In the genomic region with DNA sequence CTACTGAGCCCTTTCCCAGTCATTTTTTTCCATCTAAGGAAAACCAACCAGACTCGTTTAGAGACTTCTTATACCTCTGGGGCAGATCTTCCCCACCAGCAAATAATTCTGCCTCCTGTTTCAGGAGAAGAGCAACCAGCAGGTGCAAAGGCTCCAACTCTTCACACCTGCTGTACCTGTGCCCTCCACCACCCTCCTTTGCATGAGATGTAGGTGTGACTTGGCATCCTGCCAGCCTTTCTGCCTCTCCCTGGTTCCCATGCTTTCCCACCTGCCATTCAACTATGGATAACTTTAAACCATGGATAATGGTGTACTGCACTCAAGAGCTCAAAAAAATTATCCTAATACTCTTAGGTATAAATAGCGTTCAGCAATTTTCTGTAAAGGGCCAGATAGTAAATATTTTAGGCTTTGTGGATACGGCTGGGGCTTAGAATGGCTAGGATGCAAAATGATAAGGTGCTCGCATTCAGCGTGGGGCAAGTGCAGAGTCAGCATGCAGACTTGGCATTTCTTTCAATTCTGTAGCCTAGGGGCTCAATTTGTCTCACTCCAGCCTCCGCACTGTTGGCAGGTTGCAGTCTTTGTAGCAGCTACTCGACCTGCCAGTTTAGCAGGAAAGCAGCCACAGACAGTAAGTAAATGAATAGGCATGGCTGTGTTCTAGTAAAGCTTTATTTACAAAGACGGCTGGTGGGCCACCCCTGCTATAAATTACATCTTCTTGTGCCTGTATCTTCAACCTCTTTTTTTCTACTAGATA, we compare ENCODE assay signal across 13 cellular contexts.
DNase-seq lines count a peak whose midpoint lies in the region; ATAC-seq, FAIRE-seq and TF ChIP-seq lines count a peak whose summit lies in the region.
"Had no signal": no experiment of that assay in that cellular context is flagged by ENCODE, and none has a peak within 500 bp of the region (broad histone marks: within the 10 kb centered on the region; RNA-seq: fewer than 3 reads in every experiment).

No MANE protein-coding gene starts in this region.

- FAIRE-seq in K562 (lab: Jason Lieb, UNC) (no peak), GM19239 (lab: Jason Lieb, UNC) (no peak)
- FAIRE-seq: endometrium had no signal

- H3K27ac ChIP-seq in 22Rv1 = peak overlapping the region; percentile 61
- H3K27ac ChIP-seq in K562 (ENCODE audit: extremely low read depth, low read depth, low read length) = no peak overlapping the region
- no peak overlapping the region for H3K27ac ChIP-seq in right lobe of liver
- no peak overlapping the region for H3K27ac ChIP-seq in neuronal stem cell (replicated peaks; ENCODE audit: low read length)

- no TSS peak for BruUV-seq in K562 (replicated peaks; lab: Mats Ljungman, UMichigan)

- WGBS in K562 (ENCODE audit: insufficient coverage, low coverage, missing lambda C conversion rate) = 88% methylated on average over 8 of the region's 8 CpGs
- WGBS in right lobe of liver (ENCODE audit: insufficient coverage, low coverage, low lambda C conversion rate, missing lambda C conversion rate) = 39% methylated on average over 8 of the region's 8 CpGs
- no CpG with 5 or more reads among the region's 8 CpGs for WGBS in neuronal stem cell (ENCODE audit: extremely low coverage in 2 of 2, insufficient read length in 2 of 2, insufficient replicate concordance in 1 of 2), 2 donors

- H3K27me3 ChIP-seq in K562 (ENCODE audit: control insufficient read depth in 2 of 2, insufficient read depth in 2 of 2, low read length in 2 of 2) (no peaks in the 10 kb centered on the region), right lobe of liver (no peaks in the 10 kb centered on the region), neuronal stem cell (ENCODE audit: control insufficient read depth in 3 of 3, insufficient read depth in 3 of 3, low read depth in 1 of 3, low read length in 3 of 3) (no peaks in the 10 kb centered on the region)

- H3K14ac ChIP-seq in neuronal stem cell (ENCODE audit: low read length) = no peak overlapping the region

- H3K4me2 ChIP-seq in K562 (ENCODE audit: insufficient read depth, low read length) = no peak overlapping the region
- H3K4me2 ChIP-seq in neuronal stem cell (ENCODE audit: insufficient read depth, low read length, poor library complexity, severe bottlenecking) = no peak overlapping the region

- no peaks in the 10 kb centered on the region for H3K9me1 ChIP-seq in K562 (ENCODE audit: control insufficient read depth, insufficient read depth, low read length)

- H3K9ac ChIP-seq in K562 (ENCODE audit: insufficient read depth in 1 of 2, low read depth in 2 of 2, low read length in 2 of 2) (no peak overlapping the region), neuronal stem cell (ENCODE audit: low read depth, low read length, poor library complexity) (no peak overlapping the region)

- POLR2A ChIA-PET in K562 (lab: Yijun Ruan, JAX) = interaction anchor here (0.7 to 1.2 kb wide), 3 partner anchors 9 to 12 kb away, joined by 3 to 6 read pairs (median 3); no protein-coding TSS in a partner anchor

- peak; percentile 9 for DNase-seq in NCI-H1092 (lab: John Stamatoyannopoulos, UW)
- DNase-seq in NCI-H2171 treated with DMSO at 0.1 percent for 48 hours (lab: John Stamatoyannopoulos, UW) = peak; percentile 61
- DNase-seq in K562 (ENCODE audit: extremely low read depth in 1 of 4, low spot score in 3 of 4) = no peak
- no peak for DNase-seq in right lobe of liver
- no peak for DNase-seq in activated T-cell treated with anti-CD3 and anti-CD28 coated beads for 4 hours
- DNase-seq in neuronal stem cell (ENCODE audit: low spot score) = no peak
- no peak for DNase-seq in GM19239 (ENCODE audit: insufficient read length, low spot score)
- DNase-seq: activated B cell treated with CpG ODN at 0.5 μM for 24 hours, Caco-2, cerebellar nuclear complex, H7 had no signal

- H3K4ac ChIP-seq in neuronal stem cell (ENCODE audit: low read length) = no peak overlapping the region

- ATAC-seq in K562 = no peak
- ATAC-seq in right lobe of liver = no peak

- H3K36me3 ChIP-seq in K562 (ENCODE audit: control insufficient read depth, insufficient read depth, low read length) = peaks cover 47% of the 10 kb centered on the region; the same call in 2 of the 3 replicates
- H3K36me3 ChIP-seq in right lobe of liver = no peaks in the 10 kb centered on the region
- no peaks in the 10 kb centered on the region for H3K36me3 ChIP-seq in neuronal stem cell (replicated peaks in 1 of 2; ENCODE audit: control insufficient read depth in 2 of 2, insufficient read depth in 2 of 2, low read length in 2 of 2)

- in situ Hi-C loops in K562 (cut with MboI) = no loop called here

- TF ChIP-seq EP300 in K562 (IDR thresholded peaks at IDR 0.05; ENCODE audit: low read length) = no peak

- H2AFZ ChIP-seq in K562 (ENCODE audit: low read depth, low read length) (no peak overlapping the region), neuronal stem cell (ENCODE audit: low read length) (no peak overlapping the region)

- H3K23ac ChIP-seq in neuronal stem cell (ENCODE audit: low read depth, low read length, poor library complexity) = no peak overlapping the region

- no peaks in the 10 kb centered on the region; the same call in 1 of the 3 replicates for H3K79me2 ChIP-seq in K562 (ENCODE audit: control insufficient read depth, insufficient read depth, low read length)

- no peak overlapping the region for H2BK120ac ChIP-seq in neuronal stem cell (ENCODE audit: low read depth, low read length)

- no peak overlapping the region for H2BK15ac ChIP-seq in neuronal stem cell (ENCODE audit: low read length)

- H2BK12ac ChIP-seq in neuronal stem cell (ENCODE audit: low read length) = no peak overlapping the region

- H4K8ac ChIP-seq in neuronal stem cell (ENCODE audit: low read depth, low read length) = no peak overlapping the region

- no peak overlapping the region for H2AK5ac ChIP-seq in neuronal stem cell (ENCODE audit: low read depth, low read length)

- no peak for TF ChIP-seq RAD21 in K562 (CRISPR knock-in tag; conservative IDR thresholded peaks at IDR 0.05 in 1 of 2, IDR thresholded peaks at IDR 0.05 in 1 of 2)

- TF ChIP-seq POLR2A in K562 (conservative IDR thresholded peaks at IDR 0.05) (no peak), right lobe of liver (IDR thresholded peaks at IDR 0.05) (no peak)

- intact Hi-C loops in K562 (cut with micrococcal nuclease) (no loop called here), right lobe of liver (cut with DNase I) (no loop called here)

- CTCF ChIA-PET in K562 (lab: Yijun Ruan, JAX; ENCODE audit: low intra/inter-chr PET ratio) = no interaction called here

- H3K18ac ChIP-seq in neuronal stem cell (ENCODE audit: low read length) = no peak overlapping the region

- no peaks in the 10 kb centered on the region for H4K20me1 ChIP-seq in K562 (replicated peaks; ENCODE audit: control insufficient read depth, insufficient read depth, low read length)

- H3K4me3 ChIP-seq in K562 (no peak overlapping the region), right lobe of liver (no peak overlapping the region), neuronal stem cell (ENCODE audit: low read length in 2 of 2) (no peak overlapping the region)

- TF ChIP-seq CTCF in 22Rv1 (IDR thresholded peaks at IDR 0.05) = no peak
- no peak for TF ChIP-seq CTCF in K562 (IDR thresholded peaks at IDR 0.05 in 2 of 3, conservative IDR thresholded peaks at IDR 0.05 in 1 of 3; ENCODE audit: insufficient read depth in 2 of 3, low read depth in 1 of 3, low read length in 3 of 3)
- TF ChIP-seq CTCF in right lobe of liver (IDR thresholded peaks at IDR 0.05) = no peak

- H3K9me3 ChIP-seq in K562 (replicated peaks; ENCODE audit: control insufficient read depth, insufficient read depth, low read depth, low read length) (no peaks in the 10 kb centered on the region), right lobe of liver (no peaks in the 10 kb centered on the region), neuronal stem cell (replicated peaks in 1 of 2; ENCODE audit: control insufficient read depth in 2 of 2, insufficient read depth in 1 of 2, low read depth in 1 of 2, low read length in 2 of 2) (no peaks in the 10 kb centered on the region)
- H3K9me3 ChIP-seq: Caco-2 had no signal

- H3K4me1 ChIP-seq in K562 (replicated peaks in 1 of 2; ENCODE audit: control insufficient read depth in 2 of 2, insufficient read depth in 2 of 2, low read length in 2 of 2) (no peaks in the 10 kb centered on the region; a peak in 1 of 5 replicates), right lobe of liver (no peaks in the 10 kb centered on the region), neuronal stem cell (ENCODE audit: control insufficient read depth in 2 of 2, insufficient read depth in 1 of 2, low read depth in 1 of 2, low read length in 2 of 2) (no peaks in the 10 kb centered on the region)
- H3K4me1 ChIP-seq: Caco-2 had no signal

- H3K79me1 ChIP-seq in neuronal stem cell (ENCODE audit: low read depth, low read length) = no peaks in the 10 kb centered on the region

- H2BK5ac ChIP-seq in neuronal stem cell (ENCODE audit: low read length) = no peak overlapping the region

- H4K91ac ChIP-seq in neuronal stem cell (ENCODE audit: low read depth, low read length, poor library complexity) = no peak overlapping the region

TF ChIP-seq in K562, 482 proteins besides CTCF, POLR2A, EP300 and RAD21:
- TF ChIP-seq NFIC (IDR thresholded peaks at IDR 0.05) = peak; percentile 91
- peak; percentile 73 for TF ChIP-seq NFIX (CRISPR knock-in tag; IDR thresholded peaks at IDR 0.05; ENCODE audit: low read depth)
- TF ChIP-seq, protein P1, sequence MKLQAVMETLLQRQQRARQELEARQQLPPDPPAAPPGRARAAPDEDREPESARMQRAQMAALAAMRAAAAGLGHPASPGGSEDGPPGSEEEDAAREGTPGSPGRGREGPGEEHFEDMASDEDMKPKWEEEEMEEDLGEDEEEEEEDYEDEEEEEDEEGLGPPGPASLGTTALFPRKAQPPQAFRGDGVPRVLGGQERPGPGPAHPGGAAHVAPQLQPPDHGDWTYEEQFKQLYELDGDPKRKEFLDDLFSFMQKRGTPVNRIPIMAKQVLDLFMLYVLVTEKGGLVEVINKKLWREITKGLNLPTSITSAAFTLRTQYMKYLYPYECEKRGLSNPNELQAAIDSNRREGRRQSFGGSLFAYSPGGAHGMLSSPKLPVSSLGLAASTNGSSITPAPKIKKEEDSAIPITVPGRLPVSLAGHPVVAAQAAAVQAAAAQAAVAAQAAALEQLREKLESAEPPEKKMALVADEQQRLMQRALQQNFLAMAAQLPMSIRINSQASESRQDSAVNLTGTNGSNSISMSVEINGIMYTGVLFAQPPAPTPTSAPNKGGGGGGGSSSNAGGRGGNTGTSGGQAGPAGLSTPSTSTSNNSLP (IDR thresholded peaks at IDR 0.05; ENCODE audit: borderline replicate concordance, low read depth, low read length) = no peak
- TF ChIP-seq TBP (optimal IDR thresholded peaks at IDR 0.05; ENCODE audit: low read depth, low read length) = no peak

Comparison
In these comparisons a context has a peak if more than half of its experiments do, and no peak if none do; other contexts are left out.
1. DNase-seq: peak in NCI-H1092 (single experiment) and NCI-H2171 treated with DMSO at 0.1 percent for 48 hours (single experiment); none in K562 (0 of 4), right lobe of liver (0 of 3), activated T-cell treated with anti-CD3 and anti-CD28 coated beads for 4 hours (single experiment), neuronal stem cell (single experiment) and GM19239 (single experiment).